In the genomic region with DNA sequence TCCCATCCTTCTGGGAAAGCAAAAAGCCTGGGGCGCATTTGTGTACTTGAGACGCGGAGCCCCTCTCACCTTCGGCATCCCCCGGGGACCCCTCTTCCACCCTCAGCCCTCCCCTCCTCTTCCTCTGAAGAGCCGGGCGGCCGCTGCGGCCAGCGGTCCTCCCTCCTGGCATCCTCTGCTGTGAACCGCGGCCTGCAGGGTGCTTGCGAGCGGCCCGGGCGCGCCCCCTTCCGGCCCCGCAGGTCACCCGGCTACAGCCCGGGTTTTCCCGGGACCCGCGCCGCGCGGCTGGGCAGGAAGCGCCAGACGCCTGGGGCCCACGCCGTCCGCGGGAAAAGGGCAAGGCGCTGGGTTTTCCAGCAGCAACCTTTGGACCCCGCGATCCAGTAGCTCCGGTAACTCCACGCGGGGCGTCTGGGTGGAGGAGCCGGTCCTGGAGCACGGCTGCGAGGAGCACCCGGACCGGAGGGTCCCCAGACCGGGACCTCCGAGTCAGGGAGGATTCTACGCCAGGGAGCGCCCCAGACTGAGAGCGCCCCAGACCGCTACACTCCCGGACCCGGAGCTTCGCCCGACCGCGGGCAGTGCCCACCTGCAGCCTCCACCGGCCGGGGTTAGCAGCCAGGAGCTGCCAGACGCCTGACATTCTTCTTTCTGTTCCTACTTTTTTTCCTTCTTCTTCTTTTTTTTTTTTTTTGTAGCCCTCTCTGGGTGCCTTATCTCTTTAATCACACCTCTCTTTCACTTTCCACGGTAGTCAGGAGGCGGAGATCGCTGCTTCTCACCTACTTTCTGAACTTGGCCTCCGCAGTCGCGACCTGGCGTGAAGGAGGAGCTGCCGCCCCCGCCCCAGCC, we compare ENCODE assay signal across 8 cellular contexts. TPM values are rescaled to one million over a fixed set of nuclear protein-coding genes. Genes with fewer than 3 reads are reported as not detected.
DNase-seq lines count a peak whose midpoint lies in the region; ATAC-seq and TF ChIP-seq lines count a peak whose summit lies in the region.

A gene with protein sequence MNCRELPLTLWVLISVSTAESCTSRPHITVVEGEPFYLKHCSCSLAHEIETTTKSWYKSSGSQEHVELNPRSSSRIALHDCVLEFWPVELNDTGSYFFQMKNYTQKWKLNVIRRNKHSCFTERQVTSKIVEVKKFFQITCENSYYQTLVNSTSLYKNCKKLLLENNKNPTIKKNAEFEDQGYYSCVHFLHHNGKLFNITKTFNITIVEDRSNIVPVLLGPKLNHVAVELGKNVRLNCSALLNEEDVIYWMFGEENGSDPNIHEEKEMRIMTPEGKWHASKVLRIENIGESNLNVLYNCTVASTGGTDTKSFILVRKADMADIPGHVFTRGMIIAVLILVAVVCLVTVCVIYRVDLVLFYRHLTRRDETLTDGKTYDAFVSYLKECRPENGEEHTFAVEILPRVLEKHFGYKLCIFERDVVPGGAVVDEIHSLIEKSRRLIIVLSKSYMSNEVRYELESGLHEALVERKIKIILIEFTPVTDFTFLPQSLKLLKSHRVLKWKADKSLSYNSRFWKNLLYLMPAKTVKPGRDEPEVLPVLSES (plus strand): TSS at position 271 of the 855 bp plus-strand sequence. CDS start 6,865 bp downstream, outside the sequence.

- no peak within 1 kb of the TSS for H4K91ac ChIP-seq in neuronal stem cell (ENCODE audit: low read depth, low read length, poor library complexity)

- TF ChIP-seq CTCF in foreskin fibroblast (IDR thresholded peaks at IDR 0.05; ENCODE audit: low read depth, low read length), result peak; percentile 78

- peak within 1 kb of the TSS; percentile 80 for H3K4me2 ChIP-seq in neuronal stem cell (ENCODE audit: insufficient read depth, low read length, poor library complexity, severe bottlenecking)

- peaks cover 2% of the 10 kb centered on the region for H3K79me1 ChIP-seq in neuronal stem cell (ENCODE audit: low read depth, low read length)

- H3K4me3 ChIP-seq in foreskin fibroblast (ENCODE audit: low read depth in 1 of 2, low read length in 2 of 2) (peak within 1 kb of the TSS; percentile 63 to 72), neuronal stem cell (ENCODE audit: low read length in 2 of 2) (peak within 1 kb of the TSS; percentile 42 to 89)

- no peak within 1 kb of the TSS for H3K27ac ChIP-seq in neuronal stem cell (replicated peaks; ENCODE audit: low read length)

- no peak within 1 kb of the TSS for H2BK120ac ChIP-seq in neuronal stem cell (ENCODE audit: low read depth, low read length)

- no peak within 1 kb of the TSS for H2BK12ac ChIP-seq in neuronal stem cell (ENCODE audit: low read length)

- peak within 1 kb of the TSS; percentile 43 for H4K8ac ChIP-seq in neuronal stem cell (ENCODE audit: low read depth, low read length)

- peaks cover 0 to 22% (median 12%) of the 10 kb centered on the region in 3 experiments for H3K27me3 ChIP-seq in neuronal stem cell (ENCODE audit: control insufficient read depth in 3 of 3, insufficient read depth in 3 of 3, low read depth in 1 of 3, low read length in 3 of 3)

- H3K36me3 ChIP-seq in neuronal stem cell (replicated peaks in 1 of 2; ENCODE audit: control insufficient read depth in 2 of 2, insufficient read depth in 2 of 2, low read length in 2 of 2), result no peaks in the 10 kb centered on the region

- peak within 1 kb of the TSS; percentile 98 for H2AFZ ChIP-seq in neuronal stem cell (ENCODE audit: low read length)

- no peak within 1 kb of the TSS for H3K9ac ChIP-seq in neuronal stem cell (ENCODE audit: low read depth, low read length, poor library complexity)

- no peak within 1 kb of the TSS for H2BK5ac ChIP-seq in neuronal stem cell (ENCODE audit: low read length)

- peak within 1 kb of the TSS; percentile 26 for H2BK15ac ChIP-seq in neuronal stem cell (ENCODE audit: low read length)

- ATAC-seq in GM19372 (IDR thresholded peaks at IDR 0.05; ENCODE audit: low read depth, unreplicated experiment), result peak; percentile 80
- ATAC-seq in HG03520 (IDR thresholded peaks at IDR 0.05; ENCODE audit: unreplicated experiment), result peak; percentile 86

- H3K4me1 ChIP-seq in neuronal stem cell (ENCODE audit: control insufficient read depth in 2 of 2, insufficient read depth in 1 of 2, low read depth in 1 of 2, low read length in 2 of 2), result no peaks in the 10 kb centered on the region

- H2AK5ac ChIP-seq in neuronal stem cell (ENCODE audit: low read depth, low read length), result no peak within 1 kb of the TSS

- H3K23ac ChIP-seq in neuronal stem cell (ENCODE audit: low read depth, low read length, poor library complexity), result no peak within 1 kb of the TSS

- H3K18ac ChIP-seq in neuronal stem cell (ENCODE audit: low read length), result peak within 1 kb of the TSS; percentile 94

- H3K4ac ChIP-seq in neuronal stem cell (ENCODE audit: low read length), result no peak within 1 kb of the TSS

- no peaks in the 10 kb centered on the region for H3K9me3 ChIP-seq in neuronal stem cell (replicated peaks in 1 of 2; ENCODE audit: control insufficient read depth in 2 of 2, insufficient read depth in 1 of 2, low read depth in 1 of 2, low read length in 2 of 2)

- no CpG with 5 or more reads among the region's 69 CpGs for WGBS in neuronal stem cell (ENCODE audit: extremely low coverage in 2 of 2, insufficient read length in 2 of 2, insufficient replicate concordance in 1 of 2), 2 donors

- DNase-seq in COLO668 (lab: John Stamatoyannopoulos, UW; ENCODE audit: unreplicated experiment) (peak; percentile 90), RKO (ENCODE audit: low spot score) (peak; percentile 82), foreskin fibroblast (peak; percentile 63 to 91), neuronal stem cell (ENCODE audit: low spot score) (peak; percentile 69), stromal cell of bone marrow (ENCODE audit: low read depth) (peak; percentile 38)
- peak; percentile 68 for DNase-seq in activated T-helper 9 cell treated with anti-CD3 and anti-CD28 coated beads, Interleukin-2, amount 50 U/mL, for 16 hours (ENCODE audit: low read depth)

- peak within 1 kb of the TSS; percentile 82 for H3K14ac ChIP-seq in neuronal stem cell (ENCODE audit: low read length)

RNA-seq across cellular contexts. Expression of the gene that starts here (rescaled TPM):
- 0.01 TPM for polyA plus RNA-seq in neuronal stem cell (2013, experiment 1 of 2)
- 0.03 TPM for polyA plus RNA-seq in neuronal stem cell (2013, experiment 2 of 2)

Comparison
In these comparisons a context has a peak if more than half of its experiments do, and no peak if none do; other contexts are left out.
1. DNase-seq: peak in every context shown above with its lines; median percentile 90 in COLO668; 82 in RKO; 77 in foreskin fibroblast; 69 in neuronal stem cell; 68 in activated T-helper 9 cell treated with anti-CD3 and anti-CD28 coated beads, Interleukin-2, amount 50 U/mL, for 16 hours; 38 in stromal cell of bone marrow.